ENCODE assay signal across 34 cellular contexts in the genomic region with DNA sequence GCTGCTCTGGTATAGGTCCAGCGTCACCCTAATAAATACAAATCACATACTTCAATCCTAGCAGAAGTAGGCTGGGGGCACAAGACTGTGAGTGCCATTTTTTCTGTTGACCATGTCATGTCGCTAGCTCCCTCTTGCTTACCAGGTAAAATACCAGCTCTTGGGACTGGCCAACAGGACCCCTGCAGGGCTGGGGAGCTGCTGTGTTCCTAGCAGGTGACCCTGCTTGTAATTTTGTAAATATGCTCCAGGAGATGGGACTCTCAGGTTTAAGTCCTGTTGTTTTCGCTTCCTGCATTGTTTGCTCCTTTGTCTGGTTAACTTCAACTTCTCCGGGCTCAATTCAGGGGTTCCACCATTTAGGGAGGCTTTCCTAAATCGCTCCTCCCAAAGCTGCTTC.
"Had no signal": no experiment of that assay in that cellular context is flagged by ENCODE, and none has a peak within 500 bp of the region (broad histone marks: within the 10 kb centered on the region; RNA-seq: fewer than 3 reads in every experiment).

No MANE protein-coding gene starts in this region.

- ATAC-seq: activated naive CD4-positive, alpha-beta T cell treated with anti-CD3 and anti-CD28 coated beads, Interleukin-2, amount 50 U/mL, for 72 hours; activated naive CD8-positive, alpha-beta T cell treated with anti-CD3 and anti-CD28 coated beads, Interleukin-2, amount 50 U/mL, for 24 hours; activated T-cell treated with anti-CD3 and anti-CD28 coated beads, Interleukin-2, amount 50 U/mL, for 4 hours; activated T-cell treated with anti-CD3 and anti-CD28 coated beads, Interleukin-2, amount 50 U/mL, for 72 hours; activated T-helper 17 cell treated with anti-CD3 and anti-CD28 coated beads, Interleukin-2, amount 50 U/mL, for 72 hours had no signal

- H3K9me3 ChIP-seq: adrenal gland, ascending aorta, body of pancreas, breast epithelium had no signal

- H3K4me1 ChIP-seq: adrenal gland, ascending aorta, body of pancreas, breast epithelium had no signal

- H3K36me3 Mint-ChIP-seq: activated naive CD4-positive, alpha-beta T cell treated with anti-CD3 and anti-CD28 coated beads, Interleukin-2, amount 10 ng/mL, durations not matched to agents 7 days and 5 days; activated naive CD4-positive, alpha-beta T cell treated with anti-CD3 and anti-CD28 coated beads, Interleukin-2, amount 50 U/mL, for 24 hours; activated naive CD4-positive, alpha-beta T cell treated with anti-CD3 and anti-CD28 coated beads, Interleukin-2, amount 50 U/mL, for 72 hours; activated naive CD8-positive, alpha-beta T cell; activated naive CD8-positive, alpha-beta T cell treated with anti-CD3 and anti-CD28 coated beads for 36 hours; activated naive CD8-positive, alpha-beta T cell treated with anti-CD3 and anti-CD28 coated beads, Interleukin-2, amount 10 ng/mL, durations not matched to agents 7 days and 5 days had no signal

- H3K27ac Mint-ChIP-seq: activated naive CD4-positive, alpha-beta T cell treated with anti-CD3 and anti-CD28 coated beads for 36 hours; activated naive CD4-positive, alpha-beta T cell treated with anti-CD3 and anti-CD28 coated beads, Interleukin-2, amount 10 ng/mL, durations not matched to agents 7 days and 5 days; activated naive CD4-positive, alpha-beta T cell treated with anti-CD3 and anti-CD28 coated beads, Interleukin-2, amount 50 U/mL, for 24 hours; activated naive CD4-positive, alpha-beta T cell treated with anti-CD3 and anti-CD28 coated beads, Interleukin-2, amount 50 U/mL, for 72 hours; activated naive CD8-positive, alpha-beta T cell; activated naive CD8-positive, alpha-beta T cell treated with anti-CD3 and anti-CD28 coated beads for 36 hours; activated naive CD8-positive, alpha-beta T cell treated with anti-CD3 and anti-CD28 coated beads, Interleukin-2, amount 10 ng/mL, durations not matched to agents 7 days and 5 days; activated naive CD8-positive, alpha-beta T cell treated with anti-CD3 and anti-CD28 coated beads, Interleukin-2, amount 50 U/mL, for 24 hours; activated T-cell treated with anti-CD3 and anti-CD28 coated beads, Interleukin-2, amount 50 U/mL, for 24 hours; activated T-cell treated with anti-CD3 and anti-CD28 coated beads, Interleukin-2, amount 50 U/mL, for 72 hours; activated T-helper 1 cell treated with anti-CD3 and anti-CD28 coated beads, Interleukin-12 subunit alpha, Interleukin-12 subunit beta, Interleukin-2, Interleukin-4 antibody, amounts not matched to agents 30 ng/mL and 10 ng/mL and 1 ng/mL, durations not matched to agents 14 hours and 24 hours and 36 hours; activated T-helper 17 cell treated with anti-CD3 and anti-CD28 coated beads, Interleukin-2, amount 50 U/mL, for 72 hours; activated T-helper 2 cell treated with anti-CD3 and anti-CD28 coated beads, Interferon-gamma antibody, Interleukin-2, Interleukin-4, amounts not matched to agents 10 μg/mL and 5 μg/mL and 100 μg/mL, durations not matched to agents 14 hours and 24 hours and 36 hours had no signal

- H3K27me3 Mint-ChIP-seq: activated naive CD4-positive, alpha-beta T cell treated with anti-CD3 and anti-CD28 coated beads, Interleukin-2, amount 10 ng/mL, durations not matched to agents 7 days and 5 days; activated naive CD8-positive, alpha-beta T cell; activated naive CD8-positive, alpha-beta T cell treated with anti-CD3 and anti-CD28 coated beads, Interleukin-2, amount 50 U/mL, for 24 hours; central memory CD8-positive, alpha-beta T cell had no signal

- H3K4me3 Mint-ChIP-seq: activated naive CD4-positive, alpha-beta T cell treated with anti-CD3 and anti-CD28 coated beads for 36 hours; activated naive CD4-positive, alpha-beta T cell treated with anti-CD3 and anti-CD28 coated beads, Interleukin-2, amount 10 ng/mL, durations not matched to agents 7 days and 5 days; activated naive CD4-positive, alpha-beta T cell treated with anti-CD3 and anti-CD28 coated beads, Interleukin-2, amount 50 U/mL, for 24 hours; activated naive CD8-positive, alpha-beta T cell; activated naive CD8-positive, alpha-beta T cell treated with anti-CD3 and anti-CD28 coated beads for 36 hours; activated naive CD8-positive, alpha-beta T cell treated with anti-CD3 and anti-CD28 coated beads, Interleukin-2, amount 10 ng/mL, durations not matched to agents 7 days and 5 days; activated naive CD8-positive, alpha-beta T cell treated with anti-CD3 and anti-CD28 coated beads, Interleukin-2, amount 50 U/mL, for 24 hours; activated T-cell treated with anti-CD3 and anti-CD28 coated beads, Interleukin-2, amount 50 U/mL, for 24 hours; activated T-cell treated with anti-CD3 and anti-CD28 coated beads, Interleukin-2, amount 50 U/mL, for 4 hours; activated T-cell treated with anti-CD3 and anti-CD28 coated beads, Interleukin-2, amount 50 U/mL, for 72 hours; activated T-helper 1 cell treated with anti-CD3 and anti-CD28 coated beads, Interleukin-12 subunit alpha, Interleukin-12 subunit beta, Interleukin-2, Interleukin-4 antibody, amounts not matched to agents 30 ng/mL and 10 ng/mL and 1 ng/mL, durations not matched to agents 14 hours and 24 hours and 36 hours; activated T-helper 17 cell treated with anti-CD3 and anti-CD28 coated beads, Interleukin-2, amount 50 U/mL, for 72 hours; central memory CD8-positive, alpha-beta T cell had no signal

- H3K27ac ChIP-seq: adrenal gland, ascending aorta, body of pancreas, brain microvascular endothelial cell, breast epithelium, cardiac muscle cell had no signal

- H3K4me1 Mint-ChIP-seq: activated naive CD4-positive, alpha-beta T cell treated with anti-CD3 and anti-CD28 coated beads, Interleukin-2, amount 10 ng/mL, durations not matched to agents 7 days and 5 days; activated naive CD4-positive, alpha-beta T cell treated with anti-CD3 and anti-CD28 coated beads, Interleukin-2, amount 50 U/mL, for 24 hours; activated naive CD8-positive, alpha-beta T cell treated with anti-CD3 and anti-CD28 coated beads for 36 hours; activated naive CD8-positive, alpha-beta T cell treated with anti-CD3 and anti-CD28 coated beads, Interleukin-2, amount 10 ng/mL, durations not matched to agents 7 days and 5 days; activated naive CD8-positive, alpha-beta T cell treated with anti-CD3 and anti-CD28 coated beads, Interleukin-2, amount 50 U/mL, for 24 hours; activated T-helper 17 cell treated with anti-CD3 and anti-CD28 coated beads, Interleukin-2, amount 50 U/mL, for 72 hours; central memory CD8-positive, alpha-beta T cell had no signal

- H3K36me3 ChIP-seq: adrenal gland, ascending aorta, brain microvascular endothelial cell, breast epithelium, cardiac muscle cell had no signal

- H3K4me3 ChIP-seq: adrenal gland, ascending aorta, body of pancreas, breast epithelium, cardiac muscle cell had no signal

- H3K9me3 Mint-ChIP-seq: activated naive CD4-positive, alpha-beta T cell treated with anti-CD3 and anti-CD28 coated beads for 36 hours; activated naive CD4-positive, alpha-beta T cell treated with anti-CD3 and anti-CD28 coated beads, Interleukin-2, amount 10 ng/mL, durations not matched to agents 7 days and 5 days; activated naive CD4-positive, alpha-beta T cell treated with anti-CD3 and anti-CD28 coated beads, Interleukin-2, amount 50 U/mL, for 24 hours; activated naive CD4-positive, alpha-beta T cell treated with anti-CD3 and anti-CD28 coated beads, Interleukin-2, amount 50 U/mL, for 72 hours; activated naive CD8-positive, alpha-beta T cell treated with anti-CD3 and anti-CD28 coated beads for 36 hours; activated naive CD8-positive, alpha-beta T cell treated with anti-CD3 and anti-CD28 coated beads, Interleukin-2, amount 10 ng/mL, durations not matched to agents 7 days and 5 days; activated naive CD8-positive, alpha-beta T cell treated with anti-CD3 and anti-CD28 coated beads, Interleukin-2, amount 50 U/mL, for 24 hours; activated T-cell treated with anti-CD3 and anti-CD28 coated beads, Interleukin-2, amount 50 U/mL, for 24 hours; activated T-cell treated with anti-CD3 and anti-CD28 coated beads, Interleukin-2, amount 50 U/mL, for 4 hours; activated T-cell treated with anti-CD3 and anti-CD28 coated beads, Interleukin-2, amount 50 U/mL, for 72 hours; activated T-helper 1 cell treated with anti-CD3 and anti-CD28 coated beads, Interleukin-12 subunit alpha, Interleukin-12 subunit beta, Interleukin-2, Interleukin-4 antibody, amounts not matched to agents 30 ng/mL and 10 ng/mL and 1 ng/mL, durations not matched to agents 14 hours and 24 hours and 36 hours; activated T-helper 17 cell treated with anti-CD3 and anti-CD28 coated beads, Interleukin-2, amount 50 U/mL, for 72 hours; activated T-helper 2 cell treated with anti-CD3 and anti-CD28 coated beads, Interferon-gamma antibody, Interleukin-2, Interleukin-4, amounts not matched to agents 10 μg/mL and 5 μg/mL and 100 μg/mL, durations not matched to agents 14 hours and 24 hours and 36 hours; central memory CD8-positive, alpha-beta T cell had no signal

- DNase-seq: activated effector memory CD4-positive, alpha-beta T cell treated with anti-CD3 and anti-CD28 coated beads, Interleukin-2, amount 50 U/mL, for 16 hours; activated effector memory CD4-positive, alpha-beta T cell treated with Interleukin-2 at 50 U/mL for 16 hours; activated gamma-delta T cell; activated gamma-delta T cell treated with Interleukin-2 at 50 U/mL for 16 hours; activated naive CD4-positive, alpha-beta T cell; activated naive CD4-positive, alpha-beta T cell treated with anti-CD3 and anti-CD28 coated beads for 36 hours; activated naive CD4-positive, alpha-beta T cell treated with anti-CD3 and anti-CD28 coated beads, Interleukin-2, amount 10 ng/mL, durations not matched to agents 7 days and 5 days; activated naive CD4-positive, alpha-beta T cell treated with anti-CD3 and anti-CD28 coated beads, Interleukin-2, amount 50 U/mL, for 16 hours; activated naive CD4-positive, alpha-beta T cell treated with Interleukin-2 at 50 U/mL for 16 hours; activated naive CD8-positive, alpha-beta T cell treated with anti-CD3 and anti-CD28 coated beads for 36 hours; activated naive CD8-positive, alpha-beta T cell treated with anti-CD3 and anti-CD28 coated beads, Interleukin-2, amount 10 ng/mL, durations not matched to agents 7 days and 5 days; activated naive CD8-positive, alpha-beta T cell treated with anti-CD3 and anti-CD28 coated beads, Interleukin-2, amount 50 U/mL, for 24 hours; activated T-cell treated with anti-CD3 and anti-CD28 coated beads, Interleukin-2, amount 50 U/mL, for 1 hour; activated T-cell treated with anti-CD3 and anti-CD28 coated beads, Interleukin-2, amount 50 U/mL, for 24 hours; activated T-cell treated with anti-CD3 and anti-CD28 coated beads, Interleukin-2, amount 50 U/mL, for 4 hours; activated T-cell treated with anti-CD3 and anti-CD28 coated beads, Interleukin-2, amount 50 U/mL, for 48 hours; activated T-cell treated with anti-CD3 and anti-CD28 coated beads, Interleukin-2, amount 50 U/mL, for 72 hours; adrenal gland; amniotic stem cell; aorta; brain microvascular endothelial cell; central memory CD4-positive, alpha-beta T cell; cerebellar nuclear complex had no signal

- H3K27me3 ChIP-seq: adrenal gland, ascending aorta, body of pancreas, brain microvascular endothelial cell, breast epithelium, cardiac muscle cell had no signal
